14 cellular contexts compared by ENCODE assay signal in the genomic region with DNA sequence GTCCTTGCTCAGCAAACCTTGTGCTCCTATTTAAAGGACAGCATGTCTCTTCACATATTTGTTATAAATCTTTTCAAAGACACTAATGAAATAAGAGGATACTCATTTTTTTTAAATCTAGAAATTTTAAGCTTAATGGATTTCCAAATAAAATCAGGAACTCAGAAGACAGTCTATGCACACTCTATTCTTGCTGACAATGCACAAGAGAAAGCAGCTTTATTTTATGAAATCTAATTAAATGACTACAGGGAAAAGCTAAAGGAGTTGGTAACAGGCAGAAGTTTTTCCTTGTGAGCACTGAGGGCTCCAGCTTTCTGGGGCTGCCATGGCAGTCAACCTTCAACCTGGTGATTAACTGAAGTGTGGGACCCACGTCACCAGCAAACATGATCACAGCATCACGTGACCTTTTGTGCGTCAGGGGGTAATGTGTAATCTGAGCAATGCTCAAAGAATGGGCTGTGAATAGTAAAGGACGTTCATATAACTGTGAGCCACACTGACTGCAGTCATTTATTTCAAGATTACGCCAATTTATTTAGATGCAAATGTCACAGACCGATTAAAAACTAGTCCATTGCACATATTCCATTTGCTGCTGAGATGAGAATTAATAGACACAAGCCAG. TPM values are rescaled to one million over a fixed set of nuclear protein-coding genes. Genes with fewer than 3 reads are reported as not detected.
A peak's percentile ranks its signal among the peaks of the same experiment; 100 is the strongest.
DNase-seq lines count a peak whose midpoint lies in the region; ATAC-seq and TF ChIP-seq lines count a peak whose summit lies in the region.
"Had no signal": no experiment of that assay in that cellular context is flagged by ENCODE, and none has a peak within 500 bp of the region (broad histone marks: within the 10 kb centered on the region; RNA-seq: fewer than 3 reads in every experiment).

No MANE protein-coding gene starts in this region.

- intact Hi-C loops in activated CD4-positive, alpha-beta T cell treated with anti-CD3 and anti-CD28 coated beads for 36 hours (cut with DNase I, micrococcal nuclease) = no loop called here

- DNase-seq in BJ (ENCODE audit: low read depth) (peak; percentile 29), HS-5 (ENCODE audit: low read depth) (peak; percentile 84), SW480 (ENCODE audit: low spot score) (peak; percentile 12), glomerular visceral epithelial cell (ENCODE audit: extremely low spot score) (peak; percentile 31), NCI-H2227 treated with DMSO at 0.1 percent for 48 hours (lab: John Stamatoyannopoulos, UW) (no peak)
- DNase-seq in activated CD4-positive, alpha-beta T cell treated with anti-CD3 and anti-CD28 coated beads for 36 hours = no peak
- DNase-seq: activated B cell treated with CpG ODN at 0.5 μM for 24 hours; NK-92 treated with Interleukin-12 subunit alpha and Interleukin-12 subunit beta, amount 100 ng/mL, for 24 hours; stimulated activated CD4-positive, alpha-beta T cell treated with anti-CD3 and anti-CD28 coated beads, Interleukin-4, amount 100 ng/mL, for 1 hour had no signal

- CTCF ChIA-PET in BJ (lab: Yijun Ruan, JAX) = interaction anchor here (1.8 kb wide), 1 partner anchor 9 kb away, joined by 6 read pairs; no protein-coding TSS in a partner anchor
- CTCF ChIA-PET in activated CD4-positive, alpha-beta T cell treated with anti-CD3 and anti-CD28 coated beads for 36 hours (lab: Charles Lee) = interaction anchor here (1.9 kb wide), 1 partner anchor 9 kb away, joined by 5 read pairs; no protein-coding TSS in a partner anchor

- no peaks in the 10 kb centered on the region for H3K27me3 ChIP-seq in BJ (ENCODE audit: control insufficient read depth, insufficient read depth, low read length)

- H3K27me3 Mint-ChIP-seq in activated CD4-positive, alpha-beta T cell treated with anti-CD3 and anti-CD28 coated beads for 36 hours = peaks cover 10% of the 10 kb centered on the region

- H3K4me3 ChIP-seq in BJ (ENCODE audit: low read depth, low read length) = no peak overlapping the region
- H3K4me3 ChIP-seq: thoracic aorta had no signal

- POLR2A ChIA-PET in BJ (lab: Charles Lee) = interaction anchor here (0.6 kb wide), 1 partner anchor 587 kb away, joined by 3 read pairs; no protein-coding TSS in a partner anchor
- POLR2A ChIA-PET in activated CD4-positive, alpha-beta T cell treated with anti-CD3 and anti-CD28 coated beads for 36 hours (lab: Charles Lee) = no interaction called here

- H3K36me3 Mint-ChIP-seq in activated CD4-positive, alpha-beta T cell treated with anti-CD3 and anti-CD28 coated beads for 36 hours (ENCODE audit: low read depth) = no peaks in the 10 kb centered on the region
- H3K36me3 Mint-ChIP-seq: IgD-negative memory B cell had no signal

- TF ChIP-seq CTCF in BJ (IDR thresholded peaks at IDR 0.05; ENCODE audit: insufficient read depth, low read depth, low read length) = no peak

- H3K4me1 Mint-ChIP-seq in activated CD4-positive, alpha-beta T cell treated with anti-CD3 and anti-CD28 coated beads for 36 hours = no peaks in the 10 kb centered on the region
- H3K4me1 Mint-ChIP-seq: activated B cell treated with CpG ODN at 0.5 μM for 24 hours, IgD-negative memory B cell, neural crest cell had no signal

- no peak for ATAC-seq in GM21515 (IDR thresholded peaks at IDR 0.05; ENCODE audit: unreplicated experiment)
- no peak for ATAC-seq in HG03521 (IDR thresholded peaks at IDR 0.05; ENCODE audit: unreplicated experiment)
- no peak for ATAC-seq in activated CD4-positive, alpha-beta T cell treated with anti-CD3 and anti-CD28 coated beads for 36 hours

- H3K9me3 Mint-ChIP-seq in activated CD4-positive, alpha-beta T cell treated with anti-CD3 and anti-CD28 coated beads for 36 hours (ENCODE audit: low read depth) = no peaks in the 10 kb centered on the region
- H3K9me3 Mint-ChIP-seq: activated B cell treated with CpG ODN at 0.5 μM for 24 hours, neural crest cell had no signal

- H3K27ac Mint-ChIP-seq in activated CD4-positive, alpha-beta T cell treated with anti-CD3 and anti-CD28 coated beads for 36 hours = no peak overlapping the region
- H3K27ac Mint-ChIP-seq: activated B cell treated with CpG ODN at 0.5 μM for 24 hours, IgD-negative memory B cell had no signal

- no peaks in the 10 kb centered on the region for H3K36me3 ChIP-seq in BJ (ENCODE audit: control insufficient read depth, insufficient read depth, low read length)
- H3K36me3 ChIP-seq: thoracic aorta had no signal

- H3K4me3 Mint-ChIP-seq in activated CD4-positive, alpha-beta T cell treated with anti-CD3 and anti-CD28 coated beads for 36 hours = no peak overlapping the region
- H3K4me3 Mint-ChIP-seq: activated B cell treated with CpG ODN at 0.5 μM for 24 hours, IgD-negative memory B cell, neural crest cell had no signal

RNA-seq across cellular contexts. Expression of a gene that starts 11.5 kb away (rescaled TPM):
- 0.02 TPM in 2 replicates for polyA plus RNA-seq in BJ (2011; rRNA removed)
- polyA minus RNA-seq in BJ (2011; rRNA and poly(A)+ RNA removed) = 0.19 TPM in 1 of 2 replicates, not detected in the other
- total RNA-seq in activated CD4-positive, alpha-beta T cell treated with anti-CD3 and anti-CD28 coated beads for 36 hours = not detected
- total RNA-seq: activated B cell treated with CpG ODN at 0.5 μM for 24 hours had no signal
- polyA plus RNA-seq: IgD-negative memory B cell had no signal

Comparison
In these comparisons a context has a peak if more than half of its experiments do, and no peak if none do; other contexts are left out.
1. DNase-seq: peak in BJ (single experiment), HS-5 (single experiment), SW480 (single experiment) and glomerular visceral epithelial cell (single experiment); none in NCI-H2227 treated with DMSO at 0.1 percent for 48 hours (single experiment) and activated CD4-positive, alpha-beta T cell treated with anti-CD3 and anti-CD28 coated beads for 36 hours (single experiment).